Comparison of ENCODE assay signal across 20 cellular contexts in genomic region chr3:108396336-108396735, GRCh38.
DNase-seq lines count a peak whose midpoint lies in the region; ATAC-seq and TF ChIP-seq lines count a peak whose summit lies in the region.
"Had no signal": no experiment of that assay in that cellular context is flagged by ENCODE, and none has a peak within 500 bp of the region (broad histone marks: within the 10 kb centered on the region; RNA-seq: fewer than 3 reads in every experiment).

No MANE protein-coding gene starts in this region.

- ATAC-seq in GM21367 (IDR thresholded peaks at IDR 0.05; ENCODE audit: unreplicated experiment) = no peak
- ATAC-seq: CD8-positive, alpha-beta T cell; HCT116 had no signal

- DNase-seq in NCI-H146 (lab: John Stamatoyannopoulos, UW) (peak; percentile 24), NCI-H146 treated with DMSO at 0.1 percent for 48 hours (lab: John Stamatoyannopoulos, UW; ENCODE audit: unreplicated experiment) (no peak), NB4 (ENCODE audit: low read depth) (peak; percentile 27), WERI-Rb-1 (peak; percentile 54), smooth muscle cell of the brain vasculature (ENCODE audit: low read depth, low spot score) (peak; percentile 12), NCI-H226 (no peak), Kasumi-1 (lab: John Stamatoyannopoulos, UW) (no peak)
- DNase-seq: Caco-2; CD4-positive, CD25-positive, alpha-beta regulatory T cell; CD8-positive, alpha-beta T cell; DMS153; DND-41; GM23248; H9; HFFc6 had no signal

- TF ChIP-seq CTCF in NB4 (IDR thresholded peaks at IDR 0.05; ENCODE audit: low read depth, low read length) (no peak), WERI-Rb-1 (IDR thresholded peaks at IDR 0.05; ENCODE audit: low read depth, low read length) (no peak)

- H3K4me3 ChIP-seq in NB4 (ENCODE audit: low read depth, low read length) = no peak overlapping the region
- H3K4me3 ChIP-seq in WERI-Rb-1 (ENCODE audit: low read depth, low read length) = no peak overlapping the region
- H3K4me3 ChIP-seq: BLaER1, GM23248 had no signal

- H3K27me3 ChIP-seq in WERI-Rb-1 (ENCODE audit: insufficient read depth, low read depth, severe bottlenecking) = no peaks in the 10 kb centered on the region
- H3K27me3 ChIP-seq: BLaER1 had no signal

- no peaks in the 10 kb centered on the region for H3K9me3 ChIP-seq in WERI-Rb-1 (ENCODE audit: severe bottlenecking)
- H3K9me3 ChIP-seq: BLaER1, Caco-2 had no signal

- no peak overlapping the region for H3K27ac ChIP-seq in WERI-Rb-1
- H3K27ac ChIP-seq: 22Rv1, BLaER1, C4-2B, GM23248 had no signal

- TF ChIP-seq POLR2A in NB4 (IDR thresholded peaks at IDR 0.05; ENCODE audit: extremely low read depth, insufficient read length) = no peak

- H3K36me3 ChIP-seq in WERI-Rb-1 = no peaks in the 10 kb centered on the region
- H3K36me3 ChIP-seq: BLaER1 had no signal

Comparison
In these comparisons a context has a peak if more than half of its experiments do, and no peak if none do; other contexts are left out.
1. DNase-seq: peak in NCI-H146 (single experiment), NB4 (single experiment), WERI-Rb-1 (single experiment) and smooth muscle cell of the brain vasculature (single experiment); none in NCI-H146 treated with DMSO at 0.1 percent for 48 hours (single experiment), NCI-H226 (single experiment) and Kasumi-1 (0 of 2).